ENCODE assay signal across 8 cellular contexts in genomic region chrX:38879631-38880220, GRCh38.
A peak's percentile ranks its signal among the peaks of the same experiment; 100 is the strongest.
DNase-seq lines count a peak whose midpoint lies in the region; ATAC-seq, FAIRE-seq and TF ChIP-seq lines count a peak whose summit lies in the region.

No MANE protein-coding gene starts in this region.

- no peak for TF ChIP-seq POLR2A in HepG2 (IDR thresholded peaks at IDR 0.05; ENCODE audit: insufficient read depth in 1 of 2, low read depth in 2 of 2, low read length in 2 of 2)

- H3K27ac Mint-ChIP-seq in activated CD4-positive, alpha-beta memory T cell treated with anti-CD3 and anti-CD28 coated beads for 36 hours, result no peak overlapping the region
- no peak overlapping the region for H3K27ac Mint-ChIP-seq in activated CD4-positive, alpha-beta memory T cell treated with anti-CD3 and anti-CD28 coated beads, Interleukin-2, amount 10 ng/mL, durations not matched to agents 7 days and 5 days

- intact Hi-C loops in activated CD4-positive, alpha-beta memory T cell treated with anti-CD3 and anti-CD28 coated beads for 36 hours (cut with micrococcal nuclease), result no loop called here
- intact Hi-C loops in mucosa of descending colon (cut with DNase I, micrococcal nuclease), result no loop called here
- intact Hi-C loops in HepG2 (cut with micrococcal nuclease; ENCODE audit: unreplicated experiment), result no loop called here

- no peak overlapping the region for H3K4me2 ChIP-seq in HepG2 (ENCODE audit: low read depth, low read length)

- no peaks in the 10 kb centered on the region for H4K20me1 ChIP-seq in HepG2 (ENCODE audit: insufficient read depth, low read length)

- in situ Hi-C loops in HepG2 (cut with HindIII; ENCODE audit: extremely low pct_ligation_motif_present, low pct_unique_long_range_greater_than_20kb), result no loop called here

- CTCF ChIA-PET in activated CD4-positive, alpha-beta memory T cell treated with anti-CD3 and anti-CD28 coated beads for 36 hours (lab: Charles Lee), result no interaction called here
- CTCF ChIA-PET in activated CD4-positive, alpha-beta memory T cell treated with anti-CD3 and anti-CD28 coated beads, Interleukin-2, amount 10 ng/mL, durations not matched to agents 7 days and 5 days (lab: Charles Lee), result no interaction called here
- CTCF ChIA-PET in HepG2 (lab: Yijun Ruan, JAX; ENCODE audit: low intra/inter-chr PET ratio, low total read pairs), result no interaction called here

- H3K9me3 ChIP-seq in mucosa of descending colon (no peaks in the 10 kb centered on the region), HepG2 (ENCODE audit: low read length) (no peaks in the 10 kb centered on the region)

- POLR2A ChIA-PET in activated CD4-positive, alpha-beta memory T cell treated with anti-CD3 and anti-CD28 coated beads for 36 hours (lab: Charles Lee), result no interaction called here
- POLR2A ChIA-PET in activated CD4-positive, alpha-beta memory T cell treated with anti-CD3 and anti-CD28 coated beads, Interleukin-2, amount 10 ng/mL, durations not matched to agents 7 days and 5 days (lab: Charles Lee), result no interaction called here
- POLR2A ChIA-PET in HepG2 (lab: Yijun Ruan, JAX), result interaction anchor here (1.8 kb wide), 1 partner anchor 72 kb away, joined by 3 read pairs; no protein-coding TSS in a partner anchor

- H3K4me1 ChIP-seq in mucosa of descending colon (ENCODE audit: low read depth) (no peaks in the 10 kb centered on the region), HepG2 (ENCODE audit: insufficient read depth, low read length) (no peaks in the 10 kb centered on the region)

- no peak overlapping the region for H2AFZ ChIP-seq in HepG2 (ENCODE audit: low read length)

- BruUV-seq in HepG2 (replicated peaks; lab: Mats Ljungman, UMichigan), result no TSS peak

- H3K27ac ChIP-seq in HepG2 (ENCODE audit: extremely low read length, insufficient read depth, low read length), result no peak overlapping the region

- TF ChIP-seq CTCF in mucosa of descending colon (IDR thresholded peaks at IDR 0.05) (no peak), HepG2 (CRISPR knock-in tag; IDR thresholded peaks at IDR 0.05) (no peak)

- DNase-seq in activated CD4-positive, alpha-beta memory T cell treated with anti-CD3 and anti-CD28 coated beads for 36 hours, result peak; percentile 9
- no peak for DNase-seq in activated CD4-positive, alpha-beta memory T cell treated with anti-CD3 and anti-CD28 coated beads, Interleukin-2, amount 10 ng/mL, durations not matched to agents 7 days and 5 days
- DNase-seq in NCI-H748 (lab: John Stamatoyannopoulos, UW; ENCODE audit: unreplicated experiment) (peak; percentile 89), mucosa of descending colon (peak; percentile 51 to 63 (median 57)), anterior cingulate cortex (lab: John Stamatoyannopoulos, UW) (no peak), SW 1271 (lab: John Stamatoyannopoulos, UW) (no peak), HepG2 (ENCODE audit: low spot score) (no peak)

- no CpG with 5 or more reads among the region's 4 CpGs for WGBS in HepG2 (ENCODE audit: low lambda C conversion rate)

- H3K27me3 ChIP-seq in HepG2 (ENCODE audit: control insufficient read depth in 1 of 2, insufficient read depth in 2 of 2, low read length in 2 of 2), result no peaks in the 10 kb centered on the region

- FAIRE-seq in HepG2 (lab: Jason Lieb, UNC), result no peak

- no peaks in the 10 kb centered on the region for H3K36me3 Mint-ChIP-seq in activated CD4-positive, alpha-beta memory T cell treated with anti-CD3 and anti-CD28 coated beads for 36 hours
- no peaks in the 10 kb centered on the region for H3K36me3 Mint-ChIP-seq in activated CD4-positive, alpha-beta memory T cell treated with anti-CD3 and anti-CD28 coated beads, Interleukin-2, amount 10 ng/mL, durations not matched to agents 7 days and 5 days (ENCODE audit: low read depth)

- no peaks in the 10 kb centered on the region for H3K9me3 Mint-ChIP-seq in activated CD4-positive, alpha-beta memory T cell treated with anti-CD3 and anti-CD28 coated beads for 36 hours
- H3K9me3 Mint-ChIP-seq in activated CD4-positive, alpha-beta memory T cell treated with anti-CD3 and anti-CD28 coated beads, Interleukin-2, amount 10 ng/mL, durations not matched to agents 7 days and 5 days, result no peaks in the 10 kb centered on the region

- H3K4me3 Mint-ChIP-seq in activated CD4-positive, alpha-beta memory T cell treated with anti-CD3 and anti-CD28 coated beads for 36 hours, result no peak overlapping the region
- H3K4me3 Mint-ChIP-seq in activated CD4-positive, alpha-beta memory T cell treated with anti-CD3 and anti-CD28 coated beads, Interleukin-2, amount 10 ng/mL, durations not matched to agents 7 days and 5 days, result no peak overlapping the region

- peaks cover 17% of the 10 kb centered on the region for H3K4me1 Mint-ChIP-seq in activated CD4-positive, alpha-beta memory T cell treated with anti-CD3 and anti-CD28 coated beads for 36 hours (ENCODE audit: low read depth)
- H3K4me1 Mint-ChIP-seq in activated CD4-positive, alpha-beta memory T cell treated with anti-CD3 and anti-CD28 coated beads, Interleukin-2, amount 10 ng/mL, durations not matched to agents 7 days and 5 days, result peaks cover 9% of the 10 kb centered on the region

- H3K4me3 ChIP-seq in mucosa of descending colon, result no peak overlapping the region
- H3K4me3 ChIP-seq in HepG2 (replicated peaks in 1 of 3; ENCODE audit: insufficient read depth in 1 of 3, low read depth in 2 of 3, low read length in 3 of 3), result no peak overlapping the region

- TF ChIP-seq EP300 in HepG2 (IDR thresholded peaks at IDR 0.05; ENCODE audit: low read depth in 2 of 2, low read length in 2 of 2) (no peak), HepG2 (CRISPR knock-in tag; IDR thresholded peaks at IDR 0.05; ENCODE audit: borderline replicate concordance) (no peak)

- TF ChIP-seq RAD21 in HepG2 (CRISPR knock-in tag; IDR thresholded peaks at IDR 0.05), result no peak

- ATAC-seq in HG03095 (IDR thresholded peaks at IDR 0.05; ENCODE audit: unreplicated experiment) (peak; percentile 49), mucosa of descending colon (peak; percentile 84), HepG2 (no peak)

- no peaks in the 10 kb centered on the region for H3K79me2 ChIP-seq in HepG2 (ENCODE audit: insufficient read depth, low read length)

- no peaks in the 10 kb centered on the region for H3K27me3 Mint-ChIP-seq in activated CD4-positive, alpha-beta memory T cell treated with anti-CD3 and anti-CD28 coated beads for 36 hours
- no peaks in the 10 kb centered on the region for H3K27me3 Mint-ChIP-seq in activated CD4-positive, alpha-beta memory T cell treated with anti-CD3 and anti-CD28 coated beads, Interleukin-2, amount 10 ng/mL, durations not matched to agents 7 days and 5 days

- H3K36me3 ChIP-seq in mucosa of descending colon (ENCODE audit: low read depth) (no peaks in the 10 kb centered on the region), HepG2 (replicated peaks in 1 of 2; ENCODE audit: control insufficient read depth in 1 of 2, insufficient read depth in 2 of 2, low read length in 2 of 2) (no peaks in the 10 kb centered on the region)

- H3K9ac ChIP-seq in HepG2 (ENCODE audit: insufficient read depth, low read depth, low read length), result no peak overlapping the region

TF ChIP-seq in HepG2, 621 proteins besides CTCF, POLR2A, EP300 and RAD21:
- TF ChIP-seq MLX (CRISPR knock-in tag; IDR thresholded peaks at IDR 0.05), result no peak
- no peak for TF ChIP-seq KDM5B (CRISPR knock-in tag; IDR thresholded peaks at IDR 0.05; ENCODE audit: borderline replicate concordance)
- TF ChIP-seq ZNF724P (CRISPR knock-in tag; IDR thresholded peaks at IDR 0.05; ENCODE audit: borderline replicate concordance), result no peak
- TF ChIP-seq GABPA (IDR thresholded peaks at IDR 0.05; ENCODE audit: low read depth, low read length), result no peak
- TF ChIP-seq GABPA (CRISPR knock-in tag; IDR thresholded peaks at IDR 0.05; ENCODE audit: low read depth), result no peak
- TF ChIP-seq MAFG (CRISPR knock-in tag; IDR thresholded peaks at IDR 0.05), result no peak
- no peak for TF ChIP-seq HNRNPLL (IDR thresholded peaks at IDR 0.05; ENCODE audit: low read depth, low read length, poor library complexity, severe bottlenecking)
- no peak for TF ChIP-seq CERS6 (CRISPR knock-in tag; IDR thresholded peaks at IDR 0.05)
- TF ChIP-seq NFRKB (IDR thresholded peaks at IDR 0.05), result no peak
- no peak for TF ChIP-seq ZNF205 (CRISPR knock-in tag; IDR thresholded peaks at IDR 0.05)
- TF ChIP-seq HNF4G (IDR thresholded peaks at IDR 0.05; ENCODE audit: borderline replicate concordance, low read depth, low read length), result no peak
- TF ChIP-seq HNF4G (CRISPR knock-in tag; IDR thresholded peaks at IDR 0.05; ENCODE audit: borderline replicate concordance, low read depth), result no peak

Comparison
In these comparisons a context has a peak if more than half of its experiments do, and no peak if none do; other contexts are left out.
1. DNase-seq: peak in activated CD4-positive, alpha-beta memory T cell treated with anti-CD3 and anti-CD28 coated beads for 36 hours (single experiment), NCI-H748 (single experiment) and mucosa of descending colon (3 of 3); none in activated CD4-positive, alpha-beta memory T cell treated with anti-CD3 and anti-CD28 coated beads, Interleukin-2, amount 10 ng/mL, durations not matched to agents 7 days and 5 days (single experiment), anterior cingulate cortex (0 of 58), SW 1271 (0 of 2) and HepG2 (single experiment).